In genomic region chr20:4961746-4962145, GRCh38 we compare ENCODE assay signal across 9 cellular contexts. TPM values are rescaled to one million over a fixed set of nuclear protein-coding genes. Genes with fewer than 3 reads are reported as not detected.
DNase-seq lines count a peak whose midpoint lies in the region; ATAC-seq, FAIRE-seq and TF ChIP-seq lines count a peak whose summit lies in the region.
"Had no signal": no experiment of that assay in that cellular context is flagged by ENCODE, and none has a peak within 500 bp of the region (broad histone marks: within the 10 kb centered on the region; RNA-seq: fewer than 3 reads in every experiment).

No MANE protein-coding gene starts in this region.

- H3K4me2 ChIP-seq in SU-DHL-6 (ENCODE audit: low read depth, low read length, poor library complexity, severe bottlenecking) (peak overlapping the region; percentile 30), endothelial cell of umbilical vein (ENCODE audit: insufficient read depth, low read length) (no peak overlapping the region)

- 75 to 80% (median 80%) methylated on average over 4 of the region's 4 CpGs for WGBS in psoas muscle, 3 donors

- no peaks in the 10 kb centered on the region for H3K9me1 ChIP-seq in endothelial cell of umbilical vein (replicated peaks; ENCODE audit: control insufficient read depth, extremely low read depth, insufficient read depth, low read length)

- H3K9me3 ChIP-seq in SU-DHL-6 (ENCODE audit: insufficient read depth, low read length) (no peaks in the 10 kb centered on the region), endothelial cell of umbilical vein (replicated peaks; ENCODE audit: control insufficient read depth, insufficient read depth, low read length) (no peaks in the 10 kb centered on the region), psoas muscle (no peaks in the 10 kb centered on the region)

- TF ChIP-seq CTCF in SU-DHL-6 (IDR thresholded peaks at IDR 0.05; ENCODE audit: insufficient read depth, low read length, poor library complexity, severe bottlenecking) (no peak), endothelial cell of umbilical vein (IDR thresholded peaks at IDR 0.05; ENCODE audit: extremely low read depth in 1 of 2, insufficient read depth in 1 of 2, low read depth in 1 of 2, low read length in 2 of 2) (no peak), psoas muscle (IDR thresholded peaks at IDR 0.05) (no peak)

- H3K36me3 ChIP-seq in SU-DHL-6 (ENCODE audit: low read length) (no peaks in the 10 kb centered on the region), endothelial cell of umbilical vein (ENCODE audit: control insufficient read depth in 2 of 2, extremely low read depth in 1 of 2, insufficient read depth in 2 of 2, low read length in 2 of 2) (no peaks in the 10 kb centered on the region), psoas muscle (ENCODE audit: insufficient read depth in 1 of 2, low read depth in 1 of 2) (no peaks in the 10 kb centered on the region)

- intact Hi-C loops in endothelial cell of umbilical vein (cut with micrococcal nuclease) = no loop called here
- intact Hi-C loops in psoas muscle (cut with DNase I) = no loop called here

- no peaks in the 10 kb centered on the region for H4K20me1 ChIP-seq in SU-DHL-6 (ENCODE audit: low read depth, low read length)
- H4K20me1 ChIP-seq in endothelial cell of umbilical vein (replicated peaks; ENCODE audit: control insufficient read depth, extremely low read depth, insufficient read depth, low read length) = no peaks in the 10 kb centered on the region

- BruUV-seq in endothelial cell of umbilical vein (replicated peaks; lab: Mats Ljungman, UMichigan) = no TSS peak

- CTCF ChIA-PET in endothelial cell of umbilical vein (lab: Charles Lee) = interaction anchor here (2.2 kb wide), 1 partner anchor 139 kb away, joined by 7 read pairs; no protein-coding TSS in a partner anchor

- FAIRE-seq in endothelial cell of umbilical vein (lab: Jason Lieb, UNC) = peak; percentile 4

- peaks cover 6% of the 10 kb centered on the region; the same call in 1 of the 2 replicates for H3F3A ChIP-seq in SU-DHL-6 (ENCODE audit: insufficient read depth)

- H3K79me2 ChIP-seq in SU-DHL-6 (ENCODE audit: insufficient read depth, low read length) = peaks cover 21% of the 10 kb centered on the region
- H3K79me2 ChIP-seq in endothelial cell of umbilical vein (ENCODE audit: control insufficient read depth, insufficient read depth, low read length) = peaks cover 5% of the 10 kb centered on the region

- DNase-seq in HT1080 (ENCODE audit: low read depth) (peak; percentile 46), endothelial cell of umbilical vein (ENCODE audit: low read depth, low spot score) (no peak), psoas muscle (no peak), C1 segment of cervical spinal cord (lab: John Stamatoyannopoulos, UW) (no peak), GM19238 (ENCODE audit: insufficient read length, low spot score) (no peak), DMS79 (lab: John Stamatoyannopoulos, UW) (no peak)
- DNase-seq: KG1 had no signal

- H3K9ac ChIP-seq in SU-DHL-6 (ENCODE audit: low read length) (no peak overlapping the region), endothelial cell of umbilical vein (replicated peaks; ENCODE audit: extremely low read depth, insufficient read depth, low read length) (no peak overlapping the region)

- no peak for TF ChIP-seq POLR2A in endothelial cell of umbilical vein (IDR thresholded peaks at IDR 0.05; ENCODE audit: low read depth, low read length)

- H3K4me1 ChIP-seq in endothelial cell of umbilical vein (ENCODE audit: control insufficient read depth, extremely low read depth, insufficient read depth, low read length) (peaks cover 8% of the 10 kb centered on the region), psoas muscle (no peaks in the 10 kb centered on the region)

- H3K27ac ChIP-seq in SU-DHL-6 (ENCODE audit: low read depth, low read length) (peak overlapping the region; percentile 50), endothelial cell of umbilical vein (ENCODE audit: insufficient read depth, low read depth, low read length) (no peak overlapping the region), psoas muscle (no peak overlapping the region)

- no peaks in the 10 kb centered on the region for H3K9me2 ChIP-seq in SU-DHL-6 (replicated peaks; ENCODE audit: insufficient read depth, low read length)

- H2AFZ ChIP-seq in SU-DHL-6 (ENCODE audit: low read depth, low read length, severe bottlenecking) (no peak overlapping the region), endothelial cell of umbilical vein (ENCODE audit: low read depth, low read length) (no peak overlapping the region)

- POLR2A ChIA-PET in endothelial cell of umbilical vein (lab: Charles Lee) = no interaction called here

- H3K27me3 ChIP-seq in SU-DHL-6 (ENCODE audit: low read length) = no peaks in the 10 kb centered on the region
- no peaks in the 10 kb centered on the region for H3K27me3 ChIP-seq in endothelial cell of umbilical vein (ENCODE audit: control insufficient read depth in 2 of 2, insufficient read depth in 2 of 2, low read length in 2 of 2)
- H3K27me3 ChIP-seq in psoas muscle (ENCODE audit: insufficient read depth in 3 of 3, low read length in 2 of 3) = no peaks in the 10 kb centered on the region

- H3K4me3 ChIP-seq in SU-DHL-6 (ENCODE audit: insufficient read depth, low read length, poor library complexity, severe bottlenecking) (no peak overlapping the region), endothelial cell of umbilical vein (replicated peaks in 1 of 3; ENCODE audit: insufficient read depth in 1 of 3, low read depth in 1 of 3, low read length in 3 of 3) (no peak overlapping the region), psoas muscle (no peak overlapping the region)

- ATAC-seq in psoas muscle (peak in 3 of 4 donors; percentile 42 to 81 (median 43)), HG03521 (IDR thresholded peaks at IDR 0.05; ENCODE audit: unreplicated experiment) (no peak)

- dilution Hi-C loops in endothelial cell of umbilical vein (cut with MboI; ENCODE audit: extremely low pct_ligation_motif_present, low sequenced_read_pairs) = no loop called here

TF ChIP-seq in endothelial cell of umbilical vein, 7 proteins besides CTCF, POLR2A, EP300 and RAD21:
- no peak for TF ChIP-seq JUN (IDR thresholded peaks at IDR 0.05; ENCODE audit: borderline replicate concordance, insufficient read depth, insufficient read length, low read depth)
- TF ChIP-seq GATA2 (IDR thresholded peaks at IDR 0.05; ENCODE audit: insufficient read depth, insufficient read length, low read depth, low read length) = peak; percentile 13

RNA-seq across cellular contexts. Expression of gene SLC23A2, which starts 39.6 kb away (rescaled TPM):
- 18.0 and 21.1 TPM in 2 replicates for total RNA-seq in HT1080 (2014; rRNA removed; shearing (Covaris generic))
- polyA plus RNA-seq in HT1080 (2015; cell fraction: cytosol; rRNA removed) = 15.8 and 19.8 TPM in 2 replicates
- polyA plus RNA-seq in HT1080 (2015; cell fraction: nucleus; rRNA removed) = 45.4 and 47.1 TPM in 2 replicates
- total RNA-seq in endothelial cell of umbilical vein (23.3 and 24.4 TPM in 2 replicates), psoas muscle (1 to 10 TPM; 3.4 to 4.9 (median 4.2) TPM)
- polyA plus RNA-seq in endothelial cell of umbilical vein (21.6 and 24.5 TPM in 2 replicates), psoas muscle (1 to 10 TPM in 2 of 3 donors, under 1 TPM in 1; 0.87 to 1.4 (median 1.2) TPM)
- polyA plus RNA-seq in endothelial cell of umbilical vein (2011; cell fraction: cytosol; rRNA removed) = 12.8 and 13.4 TPM in 2 replicates
- polyA plus RNA-seq in endothelial cell of umbilical vein (2011; cell fraction: nucleus; rRNA removed) = 39.2 and 40.8 TPM in 2 replicates
- 15.1 and 17.8 TPM in 2 replicates for polyA plus RNA-seq in endothelial cell of umbilical vein (2012)
- polyA minus RNA-seq in endothelial cell of umbilical vein = 49.1 and 57.1 TPM in 2 replicates
- 5.7 TPM for polyA minus RNA-seq in endothelial cell of umbilical vein (2011; cell fraction: cytosol; rRNA and poly(A)+ RNA removed)
- 32.7 and 41.9 TPM in 2 replicates for polyA minus RNA-seq in endothelial cell of umbilical vein (2011; cell fraction: nucleus; rRNA and poly(A)+ RNA removed)
